ENCODE assay signal across 1 cellular context in genomic region chr2:26068602-26069298, GRCh38.
A peak's percentile ranks its signal among the peaks of the same experiment; 100 is the strongest.
TF ChIP-seq lines count a peak whose summit lies in the region.

No MANE protein-coding gene starts in this region.

TF ChIP-seq in K562, 482 proteins besides CTCF, POLR2A, EP300 and RAD21 (continued from another document and continues in another):
- TF ChIP-seq ZNF512 (tag; IDR thresholded peaks at IDR 0.05) (no peak), ATF4 (CRISPR knock-in tag; IDR thresholded peaks at IDR 0.05) (peak; percentile 68), HSF4 (CRISPR knock-in tag; IDR thresholded peaks at IDR 0.05; ENCODE audit: borderline replicate concordance) (no peak), MXD1 (CRISPR knock-in tag; IDR thresholded peaks at IDR 0.05; ENCODE audit: borderline replicate concordance, poor library complexity, severe bottlenecking) (no peak), BCOR (IDR thresholded peaks at IDR 0.05) (peak; percentile 33; the same call in 1 of the 2 replicates), ZNF197 (CRISPR knock-in tag; IDR thresholded peaks at IDR 0.05; ENCODE audit: low read depth) (peak; percentile 51), NR0B1 (IDR thresholded peaks at IDR 0.05; ENCODE audit: partially characterized antibody) (no peak), ZNF449 (CRISPR knock-in tag; IDR thresholded peaks at IDR 0.05) (no peak), CLOCK (CRISPR knock-in tag; IDR thresholded peaks at IDR 0.05; ENCODE audit: borderline replicate concordance) (no peak), SETDB1 (IDR thresholded peaks at IDR 0.05; ENCODE audit: low read length) (no peak), NFIC (IDR thresholded peaks at IDR 0.05) (peak; percentile 78), MTA2 (IDR thresholded peaks at IDR 0.05; ENCODE audit: low read depth) (peak; percentile 82), RBFOX2 (IDR thresholded peaks at IDR 0.05; ENCODE audit: low read depth, low read length) (peak; percentile 55; the same call in 1 of the 2 replicates), TCFL5 (CRISPR knock-in tag; conservative IDR thresholded peaks at IDR 0.05) (no peak), SREBF1 (IDR thresholded peaks at IDR 0.05; ENCODE audit: borderline replicate concordance, low read depth, low read length) (no peak), TCF7 (IDR thresholded peaks at IDR 0.05; ENCODE audit: borderline replicate concordance) (0 out of 2 replicates have a peak, but pooled peaks have one; percentile 52), ZNF518B (CRISPR knock-in tag; IDR thresholded peaks at IDR 0.05) (no peak), CREM (IDR thresholded peaks at IDR 0.05; ENCODE audit: low read depth) (peak; percentile 75), KAT8 (IDR thresholded peaks at IDR 0.05; ENCODE audit: low read depth) (no peak), SUPT5H (IDR thresholded peaks at IDR 0.05) (no peak), MTF1 (CRISPR knock-in tag; IDR thresholded peaks at IDR 0.05; ENCODE audit: borderline replicate concordance) (no peak), ZNF408 (CRISPR knock-in tag; IDR thresholded peaks at IDR 0.05; ENCODE audit: low read depth) (no peak), KLF13 (tag; IDR thresholded peaks at IDR 0.05; ENCODE audit: borderline replicate concordance, low read depth) (no peak), ZNF174 (CRISPR knock-in tag; IDR thresholded peaks at IDR 0.05) (no peak), ZNF133 (CRISPR knock-in tag; IDR thresholded peaks at IDR 0.05) (no peak), ZNF184 (CRISPR knock-in tag; IDR thresholded peaks at IDR 0.05) (no peak), NUFIP1 (IDR thresholded peaks at IDR 0.05; ENCODE audit: partially characterized antibody) (peak; percentile 43), BRF1 (IDR thresholded peaks at IDR 0.05; ENCODE audit: borderline replicate concordance, extremely low read depth, insufficient read length) (no peak), ZBTB1 (CRISPR knock-in tag; IDR thresholded peaks at IDR 0.05; ENCODE audit: borderline replicate concordance, low read depth) (no peak), IRF2 (CRISPR knock-in tag; IDR thresholded peaks at IDR 0.05) (no peak), TFE3 (CRISPR knock-in tag; IDR thresholded peaks at IDR 0.05) (no peak), BRD9 (IDR thresholded peaks at IDR 0.05; ENCODE audit: low read depth, partially characterized antibody) (peak; percentile 99), ZNF830 (CRISPR knock-in tag; IDR thresholded peaks at IDR 0.05) (no peak), MYC (IDR thresholded peaks at IDR 0.05; ENCODE audit: low read depth, low read length) (no peak), MYC (CRISPR knock-in tag; IDR thresholded peaks at IDR 0.05; ENCODE audit: borderline replicate concordance, low read depth) (no peak), MLX (CRISPR knock-in tag; conservative IDR thresholded peaks at IDR 0.05) (no peak), NRF1 (conservative IDR thresholded peaks at IDR 0.05 in 1 of 2, IDR thresholded peaks at IDR 0.05 in 1 of 2) (peak; percentile 12 to 36; a peak in 1 of 4 replicates), SMAD1 (IDR thresholded peaks at IDR 0.05; ENCODE audit: low read depth, low read length, partially characterized antibody) (no peak), NR2C2 (CRISPR knock-in tag; IDR thresholded peaks at IDR 0.05) (no peak), NR2C2 (tag; IDR thresholded peaks at IDR 0.05) (no peak), MYBL2 (IDR thresholded peaks at IDR 0.05; ENCODE audit: low read depth) (peak; percentile 37; the same call in 1 of the 2 replicates), MYBL2 (CRISPR knock-in tag; IDR thresholded peaks at IDR 0.05; ENCODE audit: borderline replicate concordance) (no peak), ZC3H4 (CRISPR knock-in tag; IDR thresholded peaks at IDR 0.05; ENCODE audit: borderline replicate concordance) (no peak), MAX (CRISPR knock-in tag; IDR thresholded peaks at IDR 0.05) (no peak), ZNF695 (CRISPR knock-in tag; IDR thresholded peaks at IDR 0.05) (no peak), HNRNPL (IDR thresholded peaks at IDR 0.05; ENCODE audit: low read depth, low read length) (no peak), E2F6 (IDR thresholded peaks at IDR 0.05; ENCODE audit: borderline replicate concordance in 1 of 2, extremely low read depth in 1 of 2, insufficient read depth in 1 of 2, insufficient read length in 1 of 2, low read depth in 1 of 2, low read length in 1 of 2, poor library complexity in 1 of 2, severe bottlenecking in 1 of 2) (no peak), KAT2B (IDR thresholded peaks at IDR 0.05; ENCODE audit: low read depth, low read length) (no peak), ZNF24 (IDR thresholded peaks at IDR 0.05) (peak; percentile 94)
